Comparison of ENCODE assay signal across 9 cellular contexts in the genomic region with DNA sequence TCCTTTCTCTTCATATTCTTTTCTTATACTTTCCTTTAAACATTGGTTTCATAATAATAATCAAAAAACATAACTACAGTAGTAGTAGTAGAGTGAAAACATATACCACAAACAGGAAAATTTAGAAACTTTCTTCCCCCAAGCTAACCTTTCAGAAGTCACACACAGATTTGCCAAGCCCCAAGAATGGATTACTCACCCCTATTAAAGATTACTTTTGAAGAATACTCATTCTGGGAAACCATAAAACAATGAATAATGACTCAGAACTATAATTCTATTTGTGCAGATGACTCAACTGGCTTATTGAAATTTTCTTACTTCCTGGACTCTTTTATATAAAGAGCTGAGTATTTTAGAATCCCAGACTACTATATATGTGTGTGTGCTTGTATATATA.
DNase-seq lines count a peak whose midpoint lies in the region; ATAC-seq and TF ChIP-seq lines count a peak whose summit lies in the region.
"Had no signal": no experiment of that assay in that cellular context is flagged by ENCODE, and none has a peak within 500 bp of the region (broad histone marks: within the 10 kb centered on the region; RNA-seq: fewer than 3 reads in every experiment).

No MANE protein-coding gene starts in this region.

- POLR2A ChIA-PET in T-cell (lab: Charles Lee), result no interaction called here

- peaks cover 0 to under 1% (median 0%) of the 10 kb centered on the region in 3 donors for H3K9me3 Mint-ChIP-seq in T-cell

- CTCF ChIA-PET in T-cell (lab: Charles Lee), result no interaction called here

- no peaks in the 10 kb centered on the region for H3K36me3 Mint-ChIP-seq in T-cell
- H3K36me3 Mint-ChIP-seq: IgD-negative memory B cell had no signal

- DNase-seq in SW480 (ENCODE audit: low spot score) (peak; percentile 45), retinal pigment epithelial cell (ENCODE audit: low read depth) (peak; percentile 66), T-cell (no peak), OCI-M2 (lab: John Stamatoyannopoulos, UW; ENCODE audit: unreplicated experiment) (no peak), NCI-H2107 treated with DMSO at 0.1 percent for 48 hours (lab: John Stamatoyannopoulos, UW; ENCODE audit: unreplicated experiment) (no peak)
- DNase-seq: activated CD8-positive, alpha-beta memory T cell treated with anti-CD3 and anti-CD28 coated beads for 24 hours had no signal

- H3K27ac Mint-ChIP-seq in T-cell, result no peak overlapping the region
- H3K27ac Mint-ChIP-seq: IgD-negative memory B cell had no signal

- H3K4me3 Mint-ChIP-seq in T-cell, result no peak overlapping the region
- H3K4me3 Mint-ChIP-seq: IgD-negative memory B cell had no signal

- H3K27me3 Mint-ChIP-seq in T-cell, result peaks cover 7 to 11% of the 10 kb centered on the region in 2 donors

- H3K4me1 Mint-ChIP-seq in T-cell, result no peaks in the 10 kb centered on the region
- H3K4me1 Mint-ChIP-seq: IgD-negative memory B cell had no signal

- H3K4me3 ChIP-seq in retinal pigment epithelial cell (ENCODE audit: low read length), result no peak overlapping the region

- no peak for TF ChIP-seq CTCF in retinal pigment epithelial cell (conservative IDR thresholded peaks at IDR 0.05; ENCODE audit: low read depth, low read length)

- ATAC-seq in GM19025 (IDR thresholded peaks at IDR 0.05; ENCODE audit: low read depth, unreplicated experiment) (peak; percentile 76), HG02943 (IDR thresholded peaks at IDR 0.05; ENCODE audit: low read depth, unreplicated experiment) (peak; percentile 72), T-cell (replicated peaks in 1 of 4) (no peak)

Comparison
In these comparisons a context has a peak if more than half of its experiments do, and no peak if none do; other contexts are left out.
1. ATAC-seq: peak in GM19025 (single experiment) and HG02943 (single experiment); none in T-cell (0 of 4).
2. DNase-seq: peak in SW480 (single experiment) and retinal pigment epithelial cell (single experiment); none in T-cell (0 of 34), OCI-M2 (single experiment) and NCI-H2107 treated with DMSO at 0.1 percent for 48 hours (single experiment).